ENCODE assay signal across 16 cellular contexts in genomic region chr12:83470749-83471148, GRCh38.
A peak's percentile ranks its signal among the peaks of the same experiment; 100 is the strongest.
DNase-seq lines count a peak whose midpoint lies in the region; ATAC-seq lines count a peak whose summit lies in the region.
"Had no signal": no experiment of that assay in that cellular context is flagged by ENCODE, and none has a peak within 500 bp of the region (broad histone marks: within the 10 kb centered on the region; RNA-seq: fewer than 3 reads in every experiment).

No MANE protein-coding gene starts in this region.

- DNase-seq in NCI-H2171 treated with DMSO at 0.1 percent for 48 hours (lab: John Stamatoyannopoulos, UW) (peak; percentile 7), NCI-H2171 (lab: John Stamatoyannopoulos, UW) (no peak), DMS53 treated with DMSO at 0.1 percent for 48 hours (lab: John Stamatoyannopoulos, UW; ENCODE audit: unreplicated experiment) (peak; percentile 48), NCI-H748 (lab: John Stamatoyannopoulos, UW; ENCODE audit: unreplicated experiment) (peak; percentile 64), left colon (no peak), NOMO-1 treated with dmso at 0.1 percent for 144 hours (lab: John Stamatoyannopoulos, UW; ENCODE audit: unreplicated experiment) (no peak), D341Med (ENCODE audit: low spot score) (no peak), AG08396 (ENCODE audit: low spot score) (no peak)
- DNase-seq: DMS79 treated with DMSO at 0.1 percent for 48 hours, Kasumi-1, NCI-H1436, NCI-H2081 treated with DMSO at 0.1 percent for 48 hours, OCI-M1, SJCRH30, T-helper 1 cell had no signal

- ATAC-seq in left colon: peak; percentile 45
- ATAC-seq: GM12878 had no signal

- intact Hi-C loops in left colon (cut with DNase I, micrococcal nuclease): no loop called here

Comparison
In these comparisons a context has a peak if more than half of its experiments do, and no peak if none do; other contexts are left out.
1. DNase-seq: peak in NCI-H2171 treated with DMSO at 0.1 percent for 48 hours (single experiment), DMS53 treated with DMSO at 0.1 percent for 48 hours (single experiment) and NCI-H748 (single experiment); none in NCI-H2171 (single experiment), left colon (0 of 2), NOMO-1 treated with dmso at 0.1 percent for 144 hours (single experiment), D341Med (single experiment) and AG08396 (single experiment).